17 cellular contexts compared by ENCODE assay signal in the genomic region with DNA sequence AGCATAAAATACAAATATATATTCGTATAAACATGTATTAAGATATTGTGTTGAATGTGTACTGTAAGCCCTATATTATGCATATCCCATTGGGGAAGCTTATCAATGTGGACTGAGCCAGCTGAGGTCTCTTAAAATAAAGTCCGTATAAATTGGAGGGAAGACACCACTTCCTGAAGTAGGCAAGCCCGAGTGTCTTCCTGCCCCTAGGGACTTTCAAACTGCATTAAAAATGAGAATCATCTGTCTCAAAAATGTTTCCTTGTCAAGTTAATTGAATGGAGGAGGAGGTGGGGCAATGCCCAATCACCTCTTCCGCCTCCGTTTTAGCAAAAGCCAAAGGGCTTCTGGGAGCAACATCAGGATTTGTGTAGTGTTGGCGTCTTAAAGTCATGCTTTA.
DNase-seq lines count a peak whose midpoint lies in the region; ATAC-seq and TF ChIP-seq lines count a peak whose summit lies in the region.
"Had no signal": no experiment of that assay in that cellular context is flagged by ENCODE, and none has a peak within 500 bp of the region (broad histone marks: within the 10 kb centered on the region; RNA-seq: fewer than 3 reads in every experiment).

No MANE protein-coding gene starts in this region.

- H3K36me3 ChIP-seq in effector memory CD4-positive, alpha-beta T cell (ENCODE audit: control insufficient read depth, insufficient read depth, low read length) = no peaks in the 10 kb centered on the region
- no peaks in the 10 kb centered on the region for H3K36me3 ChIP-seq in SK-N-SH (replicated peaks in 1 of 2; ENCODE audit: control insufficient read depth in 1 of 2, insufficient read depth in 2 of 2, low read length in 1 of 2)
- H3K36me3 ChIP-seq: gastrocnemius medialis, suprapubic skin had no signal

- POLR2A ChIA-PET in SK-N-SH (lab: Yijun Ruan, JAX) = no interaction called here

- no peak for TF ChIP-seq RAD21 in SK-N-SH (IDR thresholded peaks at IDR 0.05; ENCODE audit: low read length)

- H3K4me1 ChIP-seq in effector memory CD4-positive, alpha-beta T cell (ENCODE audit: control insufficient read depth, insufficient read depth, low read length, poor library complexity, severe bottlenecking) = peaks cover 12% of the 10 kb centered on the region
- peaks cover 4 to 36% of the 10 kb centered on the region in 2 experiments; a peak in 2 of 4 replicates for H3K4me1 ChIP-seq in SK-N-SH (ENCODE audit: control insufficient read depth in 1 of 2, insufficient read depth in 2 of 2, low read depth in 1 of 2, low read length in 1 of 2)
- H3K4me1 ChIP-seq: gastrocnemius medialis had no signal

- no peaks in the 10 kb centered on the region for H3K27me3 ChIP-seq in effector memory CD4-positive, alpha-beta T cell (replicated peaks; ENCODE audit: control insufficient read depth, insufficient read depth, low read length, poor library complexity, severe bottlenecking)
- no peaks in the 10 kb centered on the region; the same call in 1 of the 2 replicates for H3K27me3 ChIP-seq in SK-N-SH (ENCODE audit: insufficient read depth)
- H3K27me3 ChIP-seq: gastrocnemius medialis, suprapubic skin had no signal

- H3K9ac ChIP-seq in SK-N-SH = no peak overlapping the region

- H3K4me3 ChIP-seq in NB4 (ENCODE audit: low read depth, low read length) (peak overlapping the region; percentile 38), SK-N-SH (ENCODE audit: low read depth in 2 of 2, low read length in 1 of 2) (no peak overlapping the region)
- H3K4me3 ChIP-seq in effector memory CD4-positive, alpha-beta T cell (ENCODE audit: insufficient read depth, low read depth, low read length, poor library complexity, severe bottlenecking) = no peak overlapping the region
- H3K4me3 ChIP-seq: gastrocnemius medialis, GM12878, suprapubic skin had no signal

- H2AFZ ChIP-seq in SK-N-SH (ENCODE audit: low read depth) = no peak overlapping the region

- H3F3A ChIP-seq in SK-N-SH (replicated peaks; ENCODE audit: insufficient read depth) = no peaks in the 10 kb centered on the region

- no peak for ATAC-seq in stimulated activated naive CD8-positive, alpha-beta T cell treated with anti-CD3 and anti-CD28 coated beads, Interleukin-15, Interleukin-2, amounts not matched to agents 100 U/mL and 50 U/mL, for 24 hours
- no peak for ATAC-seq in GM21528 (IDR thresholded peaks at IDR 0.05; ENCODE audit: low FRiP score, unreplicated experiment)

- peak overlapping the region; percentile 3 for H3K27ac ChIP-seq in effector memory CD4-positive, alpha-beta T cell (ENCODE audit: insufficient read depth, low read length, poor library complexity, severe bottlenecking)
- no peak overlapping the region for H3K27ac ChIP-seq in SK-N-SH (ENCODE audit: low read depth in 2 of 2, low read length in 1 of 2)
- H3K27ac ChIP-seq: suprapubic skin had no signal

- H4K20me1 ChIP-seq in SK-N-SH (ENCODE audit: insufficient read depth) = no peaks in the 10 kb centered on the region

- TF ChIP-seq POLR2A in NB4 (IDR thresholded peaks at IDR 0.05; ENCODE audit: extremely low read depth, insufficient read length) = no peak

- H3K9me2 ChIP-seq in SK-N-SH = no peaks in the 10 kb centered on the region

- TF ChIP-seq EP300 in SK-N-SH (IDR thresholded peaks at IDR 0.05; ENCODE audit: borderline replicate concordance in 1 of 2, low read depth in 1 of 2, low read length in 1 of 2) = no peak

- no peak overlapping the region for H3K4me2 ChIP-seq in SK-N-SH

- H3K27me3 Mint-ChIP-seq in stimulated activated naive CD8-positive, alpha-beta T cell treated with anti-CD3 and anti-CD28 coated beads, Interleukin-15, Interleukin-2, amounts not matched to agents 100 ng/mL and 50 ng/mL, for 24 hours = no peaks in the 10 kb centered on the region

- no peak for TF ChIP-seq CTCF in NB4 (IDR thresholded peaks at IDR 0.05; ENCODE audit: low read depth, low read length)
- no peak for TF ChIP-seq CTCF in SK-N-SH (IDR thresholded peaks at IDR 0.05)

- no peaks in the 10 kb centered on the region for H3K36me3 Mint-ChIP-seq in stimulated activated naive CD8-positive, alpha-beta T cell treated with anti-CD3 and anti-CD28 coated beads, Interleukin-15, Interleukin-2, amounts not matched to agents 100 ng/mL and 50 ng/mL, for 24 hours (ENCODE audit: low read depth)
- H3K36me3 Mint-ChIP-seq: memory B cell had no signal

- no peaks in the 10 kb centered on the region for H3K79me2 ChIP-seq in SK-N-SH (ENCODE audit: insufficient read depth)

- H3K27ac Mint-ChIP-seq in stimulated activated naive CD8-positive, alpha-beta T cell treated with anti-CD3 and anti-CD28 coated beads, Interleukin-15, Interleukin-2, amounts not matched to agents 100 ng/mL and 50 ng/mL, for 24 hours = peak overlapping the region; percentile 46

- no peaks in the 10 kb centered on the region for H3K9me3 Mint-ChIP-seq in stimulated activated naive CD8-positive, alpha-beta T cell treated with anti-CD3 and anti-CD28 coated beads, Interleukin-15, Interleukin-2, amounts not matched to agents 100 ng/mL and 50 ng/mL, for 24 hours
- H3K9me3 Mint-ChIP-seq: memory B cell had no signal

- H3K4me3 Mint-ChIP-seq in stimulated activated naive CD8-positive, alpha-beta T cell treated with anti-CD3 and anti-CD28 coated beads, Interleukin-15, Interleukin-2, amounts not matched to agents 100 ng/mL and 50 ng/mL, for 24 hours = no peak overlapping the region
- H3K4me3 Mint-ChIP-seq: activated CD8-positive, alpha-beta T cell treated with anti-CD3 and anti-CD28 coated beads, Interleukin-2, amount 10 ng/mL, durations not matched to agents 7 days and 5 days had no signal

- peaks cover 30% of the 10 kb centered on the region for H3K4me1 Mint-ChIP-seq in stimulated activated naive CD8-positive, alpha-beta T cell treated with anti-CD3 and anti-CD28 coated beads, Interleukin-15, Interleukin-2, amounts not matched to agents 100 ng/mL and 50 ng/mL, for 24 hours (ENCODE audit: low read depth)

- WGBS in SK-N-SH (ENCODE audit: low lambda C conversion rate) = 80% methylated on average over 6 of the region's 6 CpGs

- CTCF ChIA-PET in SK-N-SH (lab: Yijun Ruan, JAX) = interaction anchor here (1.1 kb wide), 1 partner anchor 136 kb away, joined by 3 read pairs; no protein-coding TSS in a partner anchor

- DNase-seq in stimulated activated naive CD8-positive, alpha-beta T cell treated with anti-CD3 and anti-CD28 coated beads, Interleukin-15, Interleukin-2, amounts not matched to agents 100 U/mL and 50 U/mL, for 24 hours = no peak
- DNase-seq in NB4 (ENCODE audit: low read depth) (peak; percentile 87), RPMI8226 (no peak), NCI-H526 treated with DMSO at 0.1 percent for 48 hours (lab: John Stamatoyannopoulos, UW) (no peak), SK-N-SH (no peak)
- no peak for DNase-seq in effector memory CD4-positive, alpha-beta T cell
- DNase-seq: activated CD8-positive, alpha-beta T cell treated with anti-CD3 and anti-CD28 coated beads, Interleukin-2, amount 10 ng/mL, durations not matched to agents 7 days and 5 days; cerebellar nuclear complex; gastrocnemius medialis; NCI-H1417 treated with DMSO at 0.1 percent for 48 hours; NCI-H510A treated with DMSO at 0.1 percent for 48 hours; right cardiac atrium had no signal

- H3K9me3 ChIP-seq in effector memory CD4-positive, alpha-beta T cell (ENCODE audit: control insufficient read depth, low read length) = no peaks in the 10 kb centered on the region
- no peaks in the 10 kb centered on the region for H3K9me3 ChIP-seq in SK-N-SH
- H3K9me3 ChIP-seq: gastrocnemius medialis, suprapubic skin had no signal

TF ChIP-seq in SK-N-SH, 30 proteins besides CTCF, POLR2A, EP300 and RAD21 (continues in another document):
- TF ChIP-seq RXRA (IDR thresholded peaks at IDR 0.05; ENCODE audit: borderline replicate concordance, low read depth) (no peak), ELF1 (IDR thresholded peaks at IDR 0.05) (no peak), TCF12 (IDR thresholded peaks at IDR 0.05) (no peak), GABPA (IDR thresholded peaks at IDR 0.05; ENCODE audit: low read depth) (no peak), JUND (IDR thresholded peaks at IDR 0.05) (no peak), CHD2 (IDR thresholded peaks at IDR 0.05; ENCODE audit: low read length, partially characterized antibody) (no peak), POLR2AphosphoS5 (IDR thresholded peaks at IDR 0.05; ENCODE audit: low read depth, low read length) (no peak), RFX5 (IDR thresholded peaks at IDR 0.05; ENCODE audit: low read length) (no peak), USF2 (IDR thresholded peaks at IDR 0.05; ENCODE audit: borderline replicate concordance, low read depth, low read length) (no peak), MXI1 (IDR thresholded peaks at IDR 0.05; ENCODE audit: low read depth, low read length) (no peak), MEF2A (IDR thresholded peaks at IDR 0.05; ENCODE audit: borderline replicate concordance, low read depth) (no peak)
